In the genomic region with DNA sequence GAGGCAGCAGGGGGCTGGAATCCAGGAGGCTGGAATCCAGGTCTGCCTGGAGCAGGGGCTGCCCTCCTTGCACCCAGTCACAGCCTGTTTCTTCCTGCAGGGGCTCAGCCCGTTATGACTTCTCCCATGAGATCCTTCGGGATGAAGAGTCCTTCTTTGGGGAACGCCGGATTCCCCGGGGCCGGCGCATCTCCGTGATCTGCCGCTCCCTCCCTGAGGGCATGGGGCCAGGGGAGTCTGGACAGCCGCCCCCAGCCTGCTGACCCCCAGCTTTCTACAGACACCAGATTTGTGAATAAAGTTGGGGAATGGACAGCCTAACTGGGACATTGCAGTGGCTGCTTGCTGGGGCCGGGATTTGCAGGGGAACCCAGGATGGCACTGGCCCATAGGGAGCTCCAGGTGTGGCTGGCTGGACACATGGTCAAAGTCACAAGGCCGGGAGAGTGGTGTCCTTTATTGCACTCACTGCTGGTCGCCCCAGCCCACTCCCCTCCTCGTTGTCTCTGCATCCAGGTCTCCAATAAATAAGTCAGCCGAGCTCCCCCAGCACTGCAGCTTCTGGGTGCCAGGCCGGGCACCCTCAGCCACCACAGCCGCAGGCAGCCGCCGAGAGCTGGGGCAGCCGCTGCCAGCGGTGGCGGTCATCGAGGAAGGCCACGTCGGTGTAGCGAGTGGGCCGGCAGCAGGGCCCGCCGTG, we compare ENCODE assay signal across 1 cellular context.
TF ChIP-seq lines count a peak whose summit lies in the region.

No MANE protein-coding gene starts in this region.

TF ChIP-seq in K562, 482 proteins besides CTCF, POLR2A, EP300 and RAD21:
- TF ChIP-seq, protein P1, sequence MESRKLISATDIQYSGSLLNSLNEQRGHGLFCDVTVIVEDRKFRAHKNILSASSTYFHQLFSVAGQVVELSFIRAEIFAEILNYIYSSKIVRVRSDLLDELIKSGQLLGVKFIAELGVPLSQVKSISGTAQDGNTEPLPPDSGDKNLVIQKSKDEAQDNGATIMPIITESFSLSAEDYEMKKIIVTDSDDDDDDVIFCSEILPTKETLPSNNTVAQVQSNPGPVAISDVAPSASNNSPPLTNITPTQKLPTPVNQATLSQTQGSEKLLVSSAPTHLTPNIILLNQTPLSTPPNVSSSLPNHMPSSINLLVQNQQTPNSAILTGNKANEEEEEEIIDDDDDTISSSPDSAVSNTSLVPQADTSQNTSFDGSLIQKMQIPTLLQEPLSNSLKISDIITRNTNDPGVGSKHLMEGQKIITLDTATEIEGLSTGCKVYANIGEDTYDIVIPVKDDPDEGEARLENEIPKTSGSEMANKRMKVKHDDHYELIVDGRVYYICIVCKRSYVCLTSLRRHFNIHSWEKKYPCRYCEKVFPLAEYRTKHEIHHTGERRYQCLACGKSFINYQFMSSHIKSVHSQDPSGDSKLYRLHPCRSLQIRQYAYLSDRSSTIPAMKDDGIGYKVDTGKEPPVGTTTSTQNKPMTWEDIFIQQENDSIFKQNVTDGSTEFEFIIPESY (CRISPR knock-in tag; IDR thresholded peaks at IDR 0.05): 0 out of 2 replicates have a peak, but pooled peaks have one; percentile 38
- TF ChIP-seq SMC3 (conservative IDR thresholded peaks at IDR 0.05; ENCODE audit: insufficient read depth, low read depth, low read length): no peak
